Comparison of ENCODE assay signal across 1 cellular context in the genomic region with DNA sequence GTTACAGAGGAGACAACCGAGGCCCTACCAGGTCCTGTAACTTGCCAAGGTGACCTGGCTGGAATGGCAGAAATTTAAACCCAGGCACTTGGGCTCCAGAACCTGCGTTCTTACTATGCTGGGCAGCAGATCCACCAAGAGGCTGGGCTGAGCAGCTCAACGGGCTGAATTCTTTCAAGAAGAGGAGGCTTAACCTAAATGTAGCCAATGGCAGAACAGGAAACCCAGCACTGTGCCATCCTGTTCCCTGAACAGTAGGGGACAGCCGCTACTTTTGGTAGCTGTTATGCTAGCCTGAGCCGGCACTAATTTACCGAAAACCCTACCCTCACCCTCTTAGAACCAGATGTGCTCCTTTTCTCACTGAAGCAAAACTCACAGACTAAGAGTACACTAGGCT.
TF ChIP-seq lines count a peak whose summit lies in the region.

No MANE protein-coding gene starts in this region.

TF ChIP-seq in IMR-90, 13 proteins besides CTCF, POLR2A, EP300 and RAD21 (continued from another document):
- no peak for TF ChIP-seq RCOR1 (IDR thresholded peaks at IDR 0.05; ENCODE audit: insufficient replicate concordance, low read length)
- TF ChIP-seq, protein P1, sequence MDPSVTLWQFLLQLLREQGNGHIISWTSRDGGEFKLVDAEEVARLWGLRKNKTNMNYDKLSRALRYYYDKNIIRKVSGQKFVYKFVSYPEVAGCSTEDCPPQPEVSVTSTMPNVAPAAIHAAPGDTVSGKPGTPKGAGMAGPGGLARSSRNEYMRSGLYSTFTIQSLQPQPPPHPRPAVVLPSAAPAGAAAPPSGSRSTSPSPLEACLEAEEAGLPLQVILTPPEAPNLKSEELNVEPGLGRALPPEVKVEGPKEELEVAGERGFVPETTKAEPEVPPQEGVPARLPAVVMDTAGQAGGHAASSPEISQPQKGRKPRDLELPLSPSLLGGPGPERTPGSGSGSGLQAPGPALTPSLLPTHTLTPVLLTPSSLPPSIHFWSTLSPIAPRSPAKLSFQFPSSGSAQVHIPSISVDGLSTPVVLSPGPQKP (IDR thresholded peaks at IDR 0.05; ENCODE audit: borderline replicate concordance, low read depth, low read length) = no peak
